ENCODE assay signal across 8 cellular contexts in genomic region chr2:203579131-203579643, GRCh38. TPM values are rescaled to one million over a fixed set of nuclear protein-coding genes. Genes with fewer than 3 reads are reported as not detected.
DNase-seq lines count a peak whose midpoint lies in the region; ATAC-seq, FAIRE-seq and TF ChIP-seq lines count a peak whose summit lies in the region.

No MANE protein-coding gene starts in this region.

- peak; percentile 83 for FAIRE-seq in GM12892 (lab: Jason Lieb, UNC)

- H3K4me3 ChIP-seq in upper lobe of left lung: no peak overlapping the region

- peak overlapping the region; percentile 63 to 74 (median 72) for H3K27ac ChIP-seq in upper lobe of left lung

- no peak for DNase-seq in GM12892 (ENCODE audit: insufficient read length)
- DNase-seq in HPDE6-E6E7 (ENCODE audit: extremely low spot score): peak; percentile 90
- peak; percentile 60 for DNase-seq in activated CD8-positive, alpha-beta T cell treated with anti-CD3 and anti-CD28 coated beads for 36 hours
- DNase-seq in islet precursor cell: peak; percentile 95
- peak in 1 of 2 donors; percentile 89 for DNase-seq in upper lobe of left lung
- DNase-seq in inferior parietal cortex (ENCODE audit: extremely low spot score): no peak
- DNase-seq in NAMALWA (ENCODE audit: low spot score): no peak

- H3K4me1 ChIP-seq in upper lobe of left lung: peaks cover 24 to 50% (median 38%) of the 10 kb centered on the region in 4 donors

- TF ChIP-seq CTCF in activated CD8-positive, alpha-beta T cell treated with anti-CD3 and anti-CD28 coated beads for 36 hours (IDR thresholded peaks at IDR 0.05): no peak
- TF ChIP-seq CTCF in upper lobe of left lung (IDR thresholded peaks at IDR 0.05): no peak

- no peak overlapping the region for H3K4me3 Mint-ChIP-seq in activated CD8-positive, alpha-beta T cell treated with anti-CD3 and anti-CD28 coated beads for 36 hours

- intact Hi-C loops in activated CD8-positive, alpha-beta T cell treated with anti-CD3 and anti-CD28 coated beads for 36 hours (cut with micrococcal nuclease): no loop called here

- H3K9me3 Mint-ChIP-seq in activated CD8-positive, alpha-beta T cell treated with anti-CD3 and anti-CD28 coated beads for 36 hours: no peaks in the 10 kb centered on the region

- 41 to 49% methylated on average over 2 of the region's 2 CpGs for WGBS in upper lobe of left lung, 2 donors

- TF ChIP-seq EP300 in upper lobe of left lung (IDR thresholded peaks at IDR 0.05): peak in 2 of 4 donors; percentile 50 to 93

- no peak overlapping the region for H3K27ac Mint-ChIP-seq in activated CD8-positive, alpha-beta T cell treated with anti-CD3 and anti-CD28 coated beads for 36 hours

- POLR2A ChIA-PET in activated CD8-positive, alpha-beta T cell treated with anti-CD3 and anti-CD28 coated beads for 36 hours (lab: Charles Lee): interaction anchor here (0.6 to 0.8 kb wide), 4 partner anchors 8 to 331 kb away, joined by 3 read pairs; partner anchors contain the start of gene CD28

- CTCF ChIA-PET in activated CD8-positive, alpha-beta T cell treated with anti-CD3 and anti-CD28 coated beads for 36 hours (lab: Charles Lee): no interaction called here

- no peaks in the 10 kb centered on the region for H3K36me3 ChIP-seq in upper lobe of left lung

- no peak for TF ChIP-seq POLR2A in GM12892 (IDR thresholded peaks at IDR 0.05; ENCODE audit: low read depth, low read length)
- no peak for TF ChIP-seq POLR2A in upper lobe of left lung (IDR thresholded peaks at IDR 0.05)

- H3K27me3 Mint-ChIP-seq in activated CD8-positive, alpha-beta T cell treated with anti-CD3 and anti-CD28 coated beads for 36 hours: peaks cover 3% of the 10 kb centered on the region

- ATAC-seq in GM21526 (IDR thresholded peaks at IDR 0.05; ENCODE audit: low FRiP score, unreplicated experiment) (peak; percentile 94), upper lobe of left lung (ENCODE audit: low FRiP score in 2 of 2) (peak; percentile 67 to 89)
- ATAC-seq in activated CD8-positive, alpha-beta T cell treated with anti-CD3 and anti-CD28 coated beads for 36 hours: peak; percentile 84

- H3K27me3 ChIP-seq in upper lobe of left lung: no peaks in the 10 kb centered on the region

- peaks cover 21% of the 10 kb centered on the region for H3K4me1 Mint-ChIP-seq in activated CD8-positive, alpha-beta T cell treated with anti-CD3 and anti-CD28 coated beads for 36 hours (ENCODE audit: low read depth)

- H3K9me3 ChIP-seq in upper lobe of left lung: no peaks in the 10 kb centered on the region

- no peaks in the 10 kb centered on the region for H3K36me3 Mint-ChIP-seq in activated CD8-positive, alpha-beta T cell treated with anti-CD3 and anti-CD28 coated beads for 36 hours (ENCODE audit: low read depth)

RNA-seq across cellular contexts. Expression of gene RAPH1, which starts 44.1 kb away (rescaled TPM):
- 0.08 TPM for polyA plus RNA-seq in GM12892 (2012; ENCODE audit: missing spikeins)
- total RNA-seq in activated CD8-positive, alpha-beta T cell treated with anti-CD3 and anti-CD28 coated beads for 36 hours: 1 to 10 TPM; 1.5 to 1.9 TPM
- total RNA-seq in upper lobe of left lung: 100 to 1,000 TPM in 1 of 6 donors, 10 to 100 TPM in 5; 52.1 to 144 (median 65.6) TPM

Comparison
In these comparisons a context has a peak if more than half of its experiments do, and no peak if none do; other contexts are left out.
1. DNase-seq: peak in HPDE6-E6E7 (single experiment), activated CD8-positive, alpha-beta T cell treated with anti-CD3 and anti-CD28 coated beads for 36 hours (single experiment) and islet precursor cell (single experiment); none in GM12892 (single experiment), inferior parietal cortex (single experiment) and NAMALWA (single experiment).
2. RNA of gene RAPH1, which starts 44.1 kb away (total RNA-seq): 52.1 to 144 TPM in upper lobe of left lung; 1.5 to 1.9 TPM in activated CD8-positive, alpha-beta T cell treated with anti-CD3 and anti-CD28 coated beads for 36 hours; every median in the first group is over 10 times any median in the second.
3. Peak in every context shown above with its lines, with median percentiles within 50 percentile points of each other: ATAC-seq.